ENCODE assay signal across 10 cellular contexts in genomic region chr16:31134091-31134571, GRCh38. TPM values are rescaled to one million over a fixed set of nuclear protein-coding genes. Genes with fewer than 3 reads are reported as not detected.
DNase-seq lines count a peak whose midpoint lies in the region; ATAC-seq and TF ChIP-seq lines count a peak whose summit lies in the region.
"Had no signal": no experiment of that assay in that cellular context is flagged by ENCODE, and none has a peak within 500 bp of the region (broad histone marks: within the 10 kb centered on the region; RNA-seq: fewer than 3 reads in every experiment).

No MANE protein-coding gene starts in this region.

- intact Hi-C loops in thyroid gland (cut with DNase I) = no loop called here
- intact Hi-C loops in CD4-positive, alpha-beta T cell (cut with DNase I, micrococcal nuclease) = no loop called here

- CTCF ChIA-PET in WTC11 (lab: Charles Lee) = interaction anchor here (0.7 to 2.9 kb wide), 9 partner anchors 8 to 322 kb away, joined by 3 to 16 read pairs (median 5); partner anchors contain the start of genes HSD3B7 and KAT8
- CTCF ChIA-PET in CD4-positive, alpha-beta T cell (lab: Charles Lee) = no interaction called here

- peaks cover 11 to 15% of the 10 kb centered on the region in 2 donors for H3K36me3 ChIP-seq in thyroid gland

- peak overlapping the region; percentile 79 to 97 (median 90) for H3K27ac ChIP-seq in thyroid gland
- H3K27ac ChIP-seq in CD4-positive, alpha-beta T cell (ENCODE audit: low read depth, low read length) = no peak overlapping the region

- peak overlapping the region; percentile 98 for H3K27ac Mint-ChIP-seq in WTC11
- H3K27ac Mint-ChIP-seq in CD4-positive, alpha-beta T cell = no peak overlapping the region
- H3K27ac Mint-ChIP-seq: activated CD4-positive, alpha-beta T cell treated with anti-CD3 and anti-CD28 coated beads, Interleukin-2, amount 10 ng/mL, durations not matched to agents 7 days and 5 days had no signal

- DNase-seq in NCI-H2196 (lab: John Stamatoyannopoulos, UW; ENCODE audit: unreplicated experiment) = peak; percentile 30
- DNase-seq in NCI-H2196 treated with DMSO at 0.1 percent for 48 hours (lab: John Stamatoyannopoulos, UW; ENCODE audit: unreplicated experiment) = no peak
- DNase-seq in WTC11 (ENCODE audit: low spot score) = no peak
- peak; percentile 42 for DNase-seq in iris pigment epithelial cell (ENCODE audit: low read depth)
- DNase-seq in thyroid gland = peak; percentile 59 to 64
- DNase-seq in DMS153 treated with DMSO at 0.1 percent for 48 hours (lab: John Stamatoyannopoulos, UW; ENCODE audit: unreplicated experiment) = no peak
- DNase-seq in CD4-positive, alpha-beta T cell = no peak
- no peak for DNase-seq in stimulated activated CD4-positive, alpha-beta T cell treated with anti-CD3 and anti-CD28 coated beads, Interleukin-1b, Interleukin-23, amount 100 ng/mL, for 48 hours
- DNase-seq: activated CD4-positive, alpha-beta T cell treated with anti-CD3 and anti-CD28 coated beads, Interleukin-2, amount 10 ng/mL, durations not matched to agents 7 days and 5 days had no signal

- no peaks in the 10 kb centered on the region for H3K27me3 ChIP-seq in thyroid gland
- no peaks in the 10 kb centered on the region for H3K27me3 ChIP-seq in CD4-positive, alpha-beta T cell (ENCODE audit: control insufficient read depth, insufficient read depth, low read length)

- peaks cover 66% of the 10 kb centered on the region for H3K4me1 Mint-ChIP-seq in WTC11
- no peaks in the 10 kb centered on the region for H3K4me1 Mint-ChIP-seq in CD4-positive, alpha-beta T cell (ENCODE audit: low read depth)
- H3K4me1 Mint-ChIP-seq: activated CD4-positive, alpha-beta T cell treated with anti-CD3 and anti-CD28 coated beads, Interleukin-2, amount 10 ng/mL, durations not matched to agents 7 days and 5 days had no signal

- H3K9me3 ChIP-seq in thyroid gland = no peaks in the 10 kb centered on the region
- H3K9me3 ChIP-seq in CD4-positive, alpha-beta T cell (ENCODE audit: control insufficient read depth, low read length) = no peaks in the 10 kb centered on the region

- TF ChIP-seq CTCF in WTC11 (IDR thresholded peaks at IDR 0.05) (no peak), thyroid gland (IDR thresholded peaks at IDR 0.05) (no peak)
- TF ChIP-seq CTCF in CD4-positive, alpha-beta T cell (IDR thresholded peaks at IDR 0.05) = no peak

- H3K27me3 Mint-ChIP-seq in WTC11 (ENCODE audit: low read depth) = no peaks in the 10 kb centered on the region
- no peaks in the 10 kb centered on the region for H3K27me3 Mint-ChIP-seq in CD4-positive, alpha-beta T cell
- H3K27me3 Mint-ChIP-seq: activated CD4-positive, alpha-beta T cell treated with anti-CD3 and anti-CD28 coated beads, Interleukin-2, amount 10 ng/mL, durations not matched to agents 7 days and 5 days had no signal

- no peak for TF ChIP-seq POLR2A in thyroid gland (IDR thresholded peaks at IDR 0.05)

- ATAC-seq in WTC11 = peak; percentile 8
- ATAC-seq in CD4-positive, alpha-beta T cell (ENCODE audit: poor library complexity) = no peak

- WGBS in thyroid gland, 2 donors = 24 to 26% methylated on average over 5 of the region's 5 CpGs

- peaks cover 27% of the 10 kb centered on the region for H3K36me3 Mint-ChIP-seq in WTC11
- peaks cover 35% of the 10 kb centered on the region for H3K36me3 Mint-ChIP-seq in CD4-positive, alpha-beta T cell (ENCODE audit: low read depth)

- no peaks in the 10 kb centered on the region for H3K9me3 Mint-ChIP-seq in WTC11
- no peaks in the 10 kb centered on the region for H3K9me3 Mint-ChIP-seq in CD4-positive, alpha-beta T cell
- H3K9me3 Mint-ChIP-seq: activated CD4-positive, alpha-beta T cell treated with anti-CD3 and anti-CD28 coated beads, Interleukin-2, amount 10 ng/mL, durations not matched to agents 7 days and 5 days had no signal

- POLR2A ChIA-PET in WTC11 (lab: Charles Lee) = interaction anchor here (0.6 to 2.4 kb wide), 7 partner anchors 10 to 82 kb away, joined by 4 to 26 read pairs (median 4); partner anchors contain the start of genes FUS, KAT8, ZNF646 and ZNF668
- POLR2A ChIA-PET in CD4-positive, alpha-beta T cell (lab: Charles Lee) = interaction anchor here (3.0 kb wide), 1 partner anchor 17 kb away, joined by 11 read pairs; the partner anchor contains the start of gene KAT8

- H3K4me3 Mint-ChIP-seq in WTC11 = peak overlapping the region; percentile 87
- H3K4me3 Mint-ChIP-seq in CD4-positive, alpha-beta T cell = no peak overlapping the region
- H3K4me3 Mint-ChIP-seq: activated CD4-positive, alpha-beta T cell treated with anti-CD3 and anti-CD28 coated beads, Interleukin-2, amount 10 ng/mL, durations not matched to agents 7 days and 5 days had no signal

- peak overlapping the region in 1 of 3 donors; percentile 65 for H3K4me3 ChIP-seq in thyroid gland (replicated peaks in 1 of 3)

- peaks cover 58 to 64% of the 10 kb centered on the region in 2 donors for H3K4me1 ChIP-seq in thyroid gland

TF ChIP-seq in WTC11, 78 proteins besides CTCF, POLR2A, EP300 and RAD21:
- TF ChIP-seq HMGA2 (CRISPR knock-in tag; IDR thresholded peaks at IDR 0.05) = no peak
- no peak for TF ChIP-seq ZNF532 (CRISPR knock-in tag; IDR thresholded peaks at IDR 0.05; ENCODE audit: borderline replicate concordance)
- no peak for TF ChIP-seq ZNF423 (CRISPR knock-in tag; IDR thresholded peaks at IDR 0.05)
- no peak for TF ChIP-seq ZNF512 (CRISPR knock-in tag; IDR thresholded peaks at IDR 0.05; ENCODE audit: borderline replicate concordance)
- TF ChIP-seq NFE2L1 (CRISPR knock-in tag; IDR thresholded peaks at IDR 0.05) = no peak
- no peak for TF ChIP-seq NR3C1 (CRISPR knock-in tag; conservative IDR thresholded peaks at IDR 0.05; ENCODE audit: low read depth)
- no peak for TF ChIP-seq CREM (CRISPR knock-in tag; IDR thresholded peaks at IDR 0.05)
- no peak for TF ChIP-seq GRHL2 (CRISPR knock-in tag; IDR thresholded peaks at IDR 0.05; ENCODE audit: insufficient replicate concordance, severe bottlenecking)
- no peak for TF ChIP-seq ZMAT4 (CRISPR knock-in tag; IDR thresholded peaks at IDR 0.05)
- TF ChIP-seq FOXP1 (CRISPR knock-in tag; IDR thresholded peaks at IDR 0.05; ENCODE audit: borderline replicate concordance) = no peak

RNA-seq across cellular contexts. Expression of gene PRSS8, which starts 1.4 kb away (rescaled TPM):
- total RNA-seq in WTC11 (2021) (78.8 to 127 TPM (median 127 TPM) in 3 replicates), thyroid gland (10 to 100 TPM; 42.1 to 89.9 (median 72.8) TPM)
- total RNA-seq in CD4-positive, alpha-beta T cell = not detected
- total RNA-seq: pulmonary artery endothelial cell had no signal

RNA-seq across cellular contexts. Expression of gene PRSS36, which starts 15.7 kb away (rescaled TPM):
- 0.48 to 1.5 TPM (median 1.3 TPM) in 3 replicates for total RNA-seq in WTC11 (2021)
- 1 to 10 TPM; 1.4 to 6.6 (median 3.0) TPM for total RNA-seq in thyroid gland
- under 1 TPM; 0.33 to 0.56 TPM for total RNA-seq in CD4-positive, alpha-beta T cell

RNA-seq across cellular contexts. Expression of gene KAT8, which starts 16.7 kb away (rescaled TPM):
- total RNA-seq in WTC11 (2021) (65.7 to 70.8 TPM (median 69.8 TPM) in 3 replicates), thyroid gland (100 to 1,000 TPM in 3 of 4 donors, 10 to 100 TPM in 1; 90.0 to 121 (median 113) TPM)
- total RNA-seq in CD4-positive, alpha-beta T cell = 100 to 1,000 TPM; 114 to 124 TPM

RNA-seq across cellular contexts. Expression of gene BCKDK, which starts 25.9 kb away (rescaled TPM):
- 58.3 to 71.3 TPM (median 69.3 TPM) in 3 replicates for total RNA-seq in WTC11 (2021)
- 10 to 100 TPM; 30.1 to 52.0 (median 40.5) TPM for total RNA-seq in thyroid gland
- 1 to 10 TPM; 4.3 to 5.8 TPM for total RNA-seq in CD4-positive, alpha-beta T cell

RNA-seq across cellular contexts. Expression of gene VKORC1, which starts 39.5 kb away (rescaled TPM):
- total RNA-seq in WTC11 (2021) (85.7 to 114 TPM (median 110 TPM) in 3 replicates), thyroid gland (100 to 1,000 TPM in 2 of 4 donors, 10 to 100 TPM in 2; 58.7 to 145 (median 104) TPM)
- 10 to 100 TPM; 19.0 to 19.2 TPM for total RNA-seq in CD4-positive, alpha-beta T cell

Comparison
In these comparisons a context has a peak if more than half of its experiments do, and no peak if none do; other contexts are left out.
1. DNase-seq: peak in NCI-H2196 (single experiment), iris pigment epithelial cell (single experiment) and thyroid gland (2 of 2); none in NCI-H2196 treated with DMSO at 0.1 percent for 48 hours (single experiment), WTC11 (single experiment), DMS153 treated with DMSO at 0.1 percent for 48 hours (single experiment), CD4-positive, alpha-beta T cell (0 of 10) and stimulated activated CD4-positive, alpha-beta T cell treated with anti-CD3 and anti-CD28 coated beads, Interleukin-1b, Interleukin-23, amount 100 ng/mL, for 48 hours (single experiment).
2. RNA of gene PRSS8, which starts 1.4 kb away (total RNA-seq): 42.1 to 89.9 TPM in thyroid gland and 78.8 to 127 TPM in WTC11; not detected in CD4-positive, alpha-beta T cell; every median in the first group is over 10 times any median in the second.